ENCODE assay signal across 1 cellular context in genomic region chr9:126373241-126373640, GRCh38.
TF ChIP-seq lines count a peak whose summit lies in the region.

No MANE protein-coding gene starts in this region.

TF ChIP-seq in GM12878, 131 proteins besides CTCF, POLR2A, EP300 and RAD21 (continued from another document):
- TF ChIP-seq ZBTB33 (IDR thresholded peaks at IDR 0.05) (no peak), RUNX3 (IDR thresholded peaks at IDR 0.05; ENCODE audit: low read length) (no peak), ZBED1 (IDR thresholded peaks at IDR 0.05; ENCODE audit: borderline replicate concordance) (no peak), NR2C1 (IDR thresholded peaks at IDR 0.05) (no peak), PAX8 (IDR thresholded peaks at IDR 0.05) (no peak), ZNF24 (IDR thresholded peaks at IDR 0.05) (no peak), TCF12 (IDR thresholded peaks at IDR 0.05; ENCODE audit: low read depth, low read length) (no peak), RB1 (IDR thresholded peaks at IDR 0.05; ENCODE audit: borderline replicate concordance) (no peak), ZNF592 (IDR thresholded peaks at IDR 0.05) (no peak), ATF3 (IDR thresholded peaks at IDR 0.05; ENCODE audit: borderline replicate concordance, extremely low read depth, low read depth, low read length) (no peak), WRNIP1 (IDR thresholded peaks at IDR 0.05; ENCODE audit: borderline replicate concordance, low read depth, low read length) (no peak), BMI1 (IDR thresholded peaks at IDR 0.05; ENCODE audit: borderline replicate concordance) (no peak)
TF ChIP-seq in GM12878: peak in this region for 0.
